Comparison of ENCODE assay signal across 1 cellular context in the genomic region with DNA sequence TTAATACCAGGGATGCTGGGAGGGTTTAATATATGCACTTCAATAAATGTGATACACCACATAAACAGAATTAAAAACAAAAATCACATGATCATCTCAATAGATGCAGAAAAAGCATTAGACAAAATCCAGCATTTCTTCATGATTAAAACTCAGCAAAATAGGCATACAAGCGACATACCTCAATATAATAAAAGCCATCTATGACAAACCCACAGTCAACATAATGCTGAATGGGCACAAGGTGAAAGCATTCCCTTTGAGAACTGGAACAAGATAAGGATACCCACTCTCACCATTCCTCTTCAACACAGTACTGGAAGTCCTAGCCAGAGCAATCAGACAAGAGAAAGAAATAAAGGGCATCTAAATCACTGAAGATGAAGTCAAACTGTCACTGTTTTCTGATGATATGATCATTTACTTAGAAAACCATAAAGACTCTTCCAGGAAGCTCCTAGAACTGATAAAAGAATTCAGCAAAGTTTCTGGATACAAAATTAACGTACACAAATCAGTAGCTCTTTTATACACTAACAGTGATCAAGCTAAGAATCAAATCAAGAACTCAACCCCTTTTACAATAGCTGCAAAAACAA.
TF ChIP-seq lines count a peak whose summit lies in the region.
"Not testable (repeated sequence)": the region's sequence is repeated elsewhere in the genome, so short reads cannot be mapped to it uniquely, and the experiment has no call there.

No MANE protein-coding gene starts in this region.

TF ChIP-seq in K562, 482 proteins besides CTCF, POLR2A, EP300 and RAD21:
- TF ChIP-seq MEIS2 (IDR thresholded peaks at IDR 0.05; ENCODE audit: partially characterized antibody) (peak; percentile 94), TAL1 (IDR thresholded peaks at IDR 0.05) (peak; percentile 30), SMAD4 (CRISPR knock-in tag; conservative IDR thresholded peaks at IDR 0.05) (peak; percentile 46), SMARCE1 (IDR thresholded peaks at IDR 0.05) (0 out of 2 replicates have a peak, but pooled peaks have one; percentile 38), TCF3 (CRISPR knock-in tag; IDR thresholded peaks at IDR 0.05) (peak; percentile 38), ZEB2 (IDR thresholded peaks at IDR 0.05) (0 out of 2 replicates have a peak, but pooled peaks have one; percentile 38), C11orf30 (IDR thresholded peaks at IDR 0.05; ENCODE audit: low read depth) (peak; percentile 50), ARID1B (IDR thresholded peaks at IDR 0.05) (peak; percentile 83), POLR2H (tag; IDR thresholded peaks at IDR 0.05; ENCODE audit: low read depth) (0 out of 2 replicates have a peak, but pooled peaks have one; percentile 9), MAFG (tag; conservative IDR thresholded peaks at IDR 0.05) (0 out of 2 replicates have a peak, but pooled peaks have one; percentile 9), CBFA2T3 (IDR thresholded peaks at IDR 0.05) (peak; percentile 36; the same call in 1 of the 2 replicates), MECOM (CRISPR knock-in tag; IDR thresholded peaks at IDR 0.05) (peak; percentile 94), SOX6 (IDR thresholded peaks at IDR 0.05) (peak; percentile 77; the same call in 1 of the 2 replicates), ZNF316 (IDR thresholded peaks at IDR 0.05) (peak; percentile 52), KDM1A (IDR thresholded peaks at IDR 0.05) (peak in 1 of 2 experiments; percentile 24; a peak in 1 of 4 replicates), CTBP1 (IDR thresholded peaks at IDR 0.05; ENCODE audit: borderline replicate concordance) (peak; percentile 49; the same call in 1 of the 2 replicates), SMARCA4 (IDR thresholded peaks at IDR 0.05) (peak; percentile 46; the same call in 1 of the 2 replicates), DPF2 (IDR thresholded peaks at IDR 0.05) (peak; percentile 26; the same call in 1 of the 2 replicates), STAT5A (IDR thresholded peaks at IDR 0.05; ENCODE audit: borderline replicate concordance, low read length) (0 out of 2 replicates have a peak, but pooled peaks have one; percentile 31), RCOR1 (IDR thresholded peaks at IDR 0.05; ENCODE audit: borderline replicate concordance in 1 of 2, low read depth in 2 of 2, low read length in 2 of 2) (peak in 1 of 2 experiments; percentile 56; a peak in 2 of 4 replicates)
- TF ChIP-seq, protein P1, sequence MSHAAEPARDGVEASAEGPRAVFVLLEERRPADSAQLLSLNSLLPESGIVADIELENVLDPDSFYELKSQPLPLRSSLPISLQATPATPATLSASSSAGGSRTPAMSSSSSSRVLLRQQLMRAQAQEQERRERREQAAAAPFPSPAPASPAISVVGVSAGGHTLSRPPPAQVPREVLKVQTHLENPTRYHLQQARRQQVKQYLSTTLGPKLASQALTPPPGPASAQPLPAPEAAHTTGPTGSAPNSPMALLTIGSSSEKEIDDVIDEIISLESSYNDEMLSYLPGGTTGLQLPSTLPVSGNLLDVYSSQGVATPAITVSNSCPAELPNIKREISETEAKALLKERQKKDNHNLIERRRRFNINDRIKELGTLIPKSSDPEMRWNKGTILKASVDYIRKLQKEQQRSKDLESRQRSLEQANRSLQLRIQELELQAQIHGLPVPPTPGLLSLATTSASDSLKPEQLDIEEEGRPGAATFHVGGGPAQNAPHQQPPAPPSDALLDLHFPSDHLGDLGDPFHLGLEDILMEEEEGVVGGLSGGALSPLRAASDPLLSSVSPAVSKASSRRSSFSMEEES (CRISPR knock-in tag; IDR thresholded peaks at IDR 0.05): peak; percentile 61
- TF ChIP-seq, protein P2, sequence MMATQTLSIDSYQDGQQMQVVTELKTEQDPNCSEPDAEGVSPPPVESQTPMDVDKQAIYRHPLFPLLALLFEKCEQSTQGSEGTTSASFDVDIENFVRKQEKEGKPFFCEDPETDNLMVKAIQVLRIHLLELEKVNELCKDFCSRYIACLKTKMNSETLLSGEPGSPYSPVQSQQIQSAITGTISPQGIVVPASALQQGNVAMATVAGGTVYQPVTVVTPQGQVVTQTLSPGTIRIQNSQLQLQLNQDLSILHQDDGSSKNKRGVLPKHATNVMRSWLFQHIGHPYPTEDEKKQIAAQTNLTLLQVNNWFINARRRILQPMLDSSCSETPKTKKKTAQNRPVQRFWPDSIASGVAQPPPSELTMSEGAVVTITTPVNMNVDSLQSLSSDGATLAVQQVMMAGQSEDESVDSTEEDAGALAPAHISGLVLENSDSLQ (IDR thresholded peaks at IDR 0.05): peak; percentile 67; the same call in 1 of the 2 replicates
- TF ChIP-seq, protein P3, sequence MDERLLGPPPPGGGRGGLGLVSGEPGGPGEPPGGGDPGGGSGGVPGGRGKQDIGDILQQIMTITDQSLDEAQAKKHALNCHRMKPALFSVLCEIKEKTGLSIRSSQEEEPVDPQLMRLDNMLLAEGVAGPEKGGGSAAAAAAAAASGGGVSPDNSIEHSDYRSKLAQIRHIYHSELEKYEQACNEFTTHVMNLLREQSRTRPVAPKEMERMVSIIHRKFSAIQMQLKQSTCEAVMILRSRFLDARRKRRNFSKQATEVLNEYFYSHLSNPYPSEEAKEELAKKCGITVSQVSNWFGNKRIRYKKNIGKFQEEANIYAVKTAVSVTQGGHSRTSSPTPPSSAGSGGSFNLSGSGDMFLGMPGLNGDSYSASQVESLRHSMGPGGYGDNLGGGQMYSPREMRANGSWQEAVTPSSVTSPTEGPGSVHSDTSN (CRISPR knock-in tag; IDR thresholded peaks at IDR 0.05; ENCODE audit: low read depth): not testable (repeated sequence)
- TF ChIP-seq, protein P3 (tag; conservative IDR thresholded peaks at IDR 0.05; ENCODE audit: low read depth): peak; percentile 67; the same call in 1 of the 2 replicates
TF ChIP-seq in K562: peak in this region for 23; not testable (repeated sequence) for 459.
